8 cellular contexts compared by ENCODE assay signal in genomic region chr3:151327571-151328198, GRCh38. TPM values are rescaled to one million over a fixed set of nuclear protein-coding genes. Genes with fewer than 3 reads are reported as not detected.
A peak's percentile ranks its signal among the peaks of the same experiment; 100 is the strongest.
DNase-seq lines count a peak whose midpoint lies in the region; ATAC-seq and TF ChIP-seq lines count a peak whose summit lies in the region.

No MANE protein-coding gene starts in this region.

- peaks cover 0 to 65% of the 10 kb centered on the region in 2 donors for H3K4me1 ChIP-seq in left lung

- DNase-seq in COLO829 (ENCODE audit: low spot score) = peak; percentile 44
- no peak for DNase-seq in LNCaP clone FGC (ENCODE audit: low read depth)
- no peak for DNase-seq in astrocyte of the cerebellum (ENCODE audit: low read depth)
- DNase-seq in left lung = no peak
- no peak for DNase-seq in activated T-cell treated with anti-CD3 and anti-CD28 coated beads, Interleukin-2, amount 50 U/mL, for 72 hours
- DNase-seq in NCI-H1048 (lab: John Stamatoyannopoulos, UW) = no peak

- H3K27ac ChIP-seq in left lung = peak overlapping the region in 1 of 2 donors; percentile 85

- intact Hi-C loops in left lung (cut with DNase I) = no loop called here

- peaks cover 1 to 4% of the 10 kb centered on the region in 2 donors for H3K9me3 Mint-ChIP-seq in activated T-cell treated with anti-CD3 and anti-CD28 coated beads, Interleukin-2, amount 50 U/mL, for 72 hours

- peaks cover 0 to 3% of the 10 kb centered on the region in 2 donors for H3K36me3 Mint-ChIP-seq in activated T-cell treated with anti-CD3 and anti-CD28 coated beads, Interleukin-2, amount 50 U/mL, for 72 hours (ENCODE audit: insufficient read depth in 2 of 2)

- H3K4me1 Mint-ChIP-seq in activated T-cell treated with anti-CD3 and anti-CD28 coated beads, Interleukin-2, amount 50 U/mL, for 72 hours (ENCODE audit: low read depth) = peaks cover 28% of the 10 kb centered on the region

- in situ Hi-C loops in astrocyte of the cerebellum (cut with HindIII; ENCODE audit: low sequenced_read_pairs) = no loop called here

- ATAC-seq in left lung (peak; percentile 74), GM18502 (IDR thresholded peaks at IDR 0.05; ENCODE audit: poor library complexity, unreplicated experiment) (no peak), HG02623 (IDR thresholded peaks at IDR 0.05; ENCODE audit: unreplicated experiment) (no peak)
- no peak for ATAC-seq in activated T-cell treated with anti-CD3 and anti-CD28 coated beads, Interleukin-2, amount 50 U/mL, for 72 hours (replicated peaks in 1 of 2)

- H3K27ac Mint-ChIP-seq in activated T-cell treated with anti-CD3 and anti-CD28 coated beads, Interleukin-2, amount 50 U/mL, for 72 hours = no peak overlapping the region

- no peaks in the 10 kb centered on the region for H3K9me3 ChIP-seq in left lung

- H3K4me3 Mint-ChIP-seq in activated T-cell treated with anti-CD3 and anti-CD28 coated beads, Interleukin-2, amount 50 U/mL, for 72 hours = peak overlapping the region in 1 of 2 donors; percentile 63

- TF ChIP-seq CTCF in LNCaP clone FGC (IDR thresholded peaks at IDR 0.05; ENCODE audit: control insufficient read depth, extremely low read depth, insufficient read depth) (peak; percentile 51), astrocyte of the cerebellum (IDR thresholded peaks at IDR 0.05; ENCODE audit: low read depth, low read length, missing control alignments) (peak; percentile 9), left lung (IDR thresholded peaks at IDR 0.05) (peak; percentile 62 to 69)

- H3K27me3 ChIP-seq in left lung = no peaks in the 10 kb centered on the region

- peaks cover 39% of the 10 kb centered on the region for H3K27me3 Mint-ChIP-seq in activated T-cell treated with anti-CD3 and anti-CD28 coated beads, Interleukin-2, amount 50 U/mL, for 72 hours (ENCODE audit: low read depth)

- no peaks in the 10 kb centered on the region for H3K36me3 ChIP-seq in left lung

- H3K4me3 ChIP-seq in LNCaP clone FGC (ENCODE audit: low read depth, low read length) = no peak overlapping the region
- no peak overlapping the region for H3K4me3 ChIP-seq in astrocyte of the cerebellum (ENCODE audit: low read depth, low read length)
- peak overlapping the region in 1 of 2 donors; percentile 40 for H3K4me3 ChIP-seq in left lung

RNA-seq across cellular contexts. Expression of gene P2RY13, which starts 1.7 kb away (rescaled TPM):
- 10 to 100 TPM in 1 of 2 donors, 1 to 10 TPM in 1; 2.2 to 16.4 TPM for total RNA-seq in left lung
- total RNA-seq in activated T-cell treated with anti-CD3 and anti-CD28 coated beads, Interleukin-2, amount 50 U/mL, for 72 hours = not detected

RNA-seq across cellular contexts. Expression of gene GPR87, which starts 11.1 kb away (rescaled TPM):
- total RNA-seq in left lung = under 1 TPM; 0.52 to 0.85 TPM
- 1 to 10 TPM in 1 of 2 donors, under 1 TPM in 1; 0.70 to 2.2 TPM for total RNA-seq in activated T-cell treated with anti-CD3 and anti-CD28 coated beads, Interleukin-2, amount 50 U/mL, for 72 hours

RNA-seq across cellular contexts. Expression of gene P2RY14, which starts 49.3 kb away (rescaled TPM):
- 1 to 10 TPM; 2.4 to 3.6 TPM for total RNA-seq in left lung
- total RNA-seq in activated T-cell treated with anti-CD3 and anti-CD28 coated beads, Interleukin-2, amount 50 U/mL, for 72 hours = under 1 TPM; 0.34 to 0.51 TPM

RNA-seq across cellular contexts. Expression of gene P2RY12, which starts 56.9 kb away (rescaled TPM):
- 1 to 10 TPM; 3.8 to 4.0 TPM for total RNA-seq in left lung
- not detected for total RNA-seq in activated T-cell treated with anti-CD3 and anti-CD28 coated beads, Interleukin-2, amount 50 U/mL, for 72 hours

Comparison
In these comparisons a context has a peak if more than half of its experiments do, and no peak if none do; other contexts are left out.
1. CTCF ChIP-seq: peak in every context shown above with its lines; median percentile 66 in left lung; 51 in LNCaP clone FGC; 9 in astrocyte of the cerebellum.